In genomic region chr10:16521311-16522016, GRCh38 we compare ENCODE assay signal across 8 cellular contexts. TPM values are rescaled to one million over a fixed set of nuclear protein-coding genes. Genes with fewer than 3 reads are reported as not detected.
A peak's percentile ranks its signal among the peaks of the same experiment; 100 is the strongest.
DNase-seq lines count a peak whose midpoint lies in the region; ATAC-seq and TF ChIP-seq lines count a peak whose summit lies in the region.

TSS of gene C1QL3 (minus strand) at chr10:16521879. CDS start at chr10:16521065, 814 bp downstream.

- H3K4me1 ChIP-seq in RWPE2 (ENCODE audit: insufficient read depth, poor library complexity, severe bottlenecking) (no peaks in the 10 kb centered on the region), ectodermal cell (ENCODE audit: control insufficient read depth, insufficient read depth, low read length) (peaks cover 9% of the 10 kb centered on the region), transverse colon (peaks cover 5 to 25% (median 20%) of the 10 kb centered on the region in 4 donors)

- TF ChIP-seq POLR2A in transverse colon (IDR thresholded peaks at IDR 0.05), result no peak

- in situ Hi-C loops in transverse colon (cut with MboI; ENCODE audit: low pct_ligation_motif_present in 1 of 4, low pct_unique_long_range_greater_than_20kb in 1 of 4, low sequenced_read_pairs in 3 of 4), result loop anchor here in 1 of 4 donors (25.0 kb wide), 1 partner anchor 634 kb away; no protein-coding TSS in a partner anchor

- ATAC-seq in HG02759 (IDR thresholded peaks at IDR 0.05; ENCODE audit: unreplicated experiment) (peak; percentile 44), RWPE2 (ENCODE audit: low read depth) (peak; percentile 60)

- H3K27me3 ChIP-seq in RWPE2 (ENCODE audit: insufficient read depth, poor library complexity, severe bottlenecking) (peaks cover 41% of the 10 kb centered on the region), ectodermal cell (ENCODE audit: control insufficient read depth, insufficient read depth, low read length, poor library complexity, severe bottlenecking) (peaks cover 87% of the 10 kb centered on the region), transverse colon (peaks cover 49% of the 10 kb centered on the region)

- H3K9me3 ChIP-seq in RWPE2 (ENCODE audit: severe bottlenecking) (no peaks in the 10 kb centered on the region), ectodermal cell (ENCODE audit: control insufficient read depth, low read length) (no peaks in the 10 kb centered on the region), transverse colon (no peaks in the 10 kb centered on the region)

- DNase-seq in NCI-H345 (lab: John Stamatoyannopoulos, UW), result peak; percentile 44
- no peak for DNase-seq in NCI-H345 treated with DMSO at 0.1 percent for 48 hours (lab: John Stamatoyannopoulos, UW; ENCODE audit: unreplicated experiment)
- no peak for DNase-seq in RWPE2 (ENCODE audit: low spot score)
- peak; percentile 53 for DNase-seq in middle frontal gyrus (ENCODE audit: extremely low spot score, low spot score)
- DNase-seq in transverse colon, result no peak
- DNase-seq in RPMI8226, result no peak

- no peak for TF ChIP-seq EP300 in transverse colon (IDR thresholded peaks at IDR 0.05; ENCODE audit: low read depth)

- H3K36me3 ChIP-seq in RWPE2 (ENCODE audit: low read depth) (no peaks in the 10 kb centered on the region), ectodermal cell (ENCODE audit: control insufficient read depth, insufficient read depth, low read length) (no peaks in the 10 kb centered on the region), transverse colon (no peaks in the 10 kb centered on the region)

- WGBS in ectodermal cell, 2 experiments, result 0 to 1% methylated on average over 68 of the region's 68 CpGs
- 2 to 6% methylated on average over 5 to 61 of the region's 68 CpGs for WGBS in transverse colon (ENCODE audit: low coverage in 1 of 2), 2 donors

- intact Hi-C loops in transverse colon (cut with DNase I; ENCODE audit: low total_unique reads), result no loop called here

- no peak for TF ChIP-seq CTCF in RWPE2 (IDR thresholded peaks at IDR 0.05; ENCODE audit: poor library complexity, severe bottlenecking)
- TF ChIP-seq CTCF in transverse colon (IDR thresholded peaks at IDR 0.05), result no peak

- H3K4me3 ChIP-seq in RWPE2 (ENCODE audit: severe bottlenecking), result peak within 1 kb of the TSS; percentile 15
- H3K4me3 ChIP-seq in ectodermal cell (ENCODE audit: insufficient read depth, low read depth, low read length), result peak within 1 kb of the TSS; percentile 43
- H3K4me3 ChIP-seq in transverse colon, result peak within 1 kb of the TSS; percentile 9 to 53 (median 42)

- H3K27ac ChIP-seq in RWPE2 (ENCODE audit: poor library complexity, severe bottlenecking) (no peak within 1 kb of the TSS), ectodermal cell (ENCODE audit: insufficient read depth, low read depth, low read length, poor library complexity, severe bottlenecking) (no peak within 1 kb of the TSS), transverse colon (no peak within 1 kb of the TSS)

RNA-seq across cellular contexts. Expression of gene C1QL3, which starts in this region (rescaled TPM):
- not detected for polyA plus RNA-seq in ectodermal cell (2013, experiment 1 of 4)
- polyA plus RNA-seq in ectodermal cell (2013, experiment 2 of 4), result 0.16 TPM
- 0.21 TPM for polyA plus RNA-seq in ectodermal cell (2013, experiment 3 of 4)
- polyA plus RNA-seq in ectodermal cell (2013, experiment 4 of 4), result 0.41 TPM
- not detected for total RNA-seq in transverse colon

Comparison
In these comparisons a context has a peak if more than half of its experiments do, and no peak if none do; other contexts are left out.
1. DNase-seq: peak in NCI-H345 (single experiment) and middle frontal gyrus (single experiment); none in NCI-H345 treated with DMSO at 0.1 percent for 48 hours (single experiment), RWPE2 (single experiment), transverse colon (single experiment) and RPMI8226 (single experiment).
2. Peak in every context shown above with its lines, with median percentiles within 50 percentile points of each other: H3K4me3 ChIP-seq.